Comparison of ENCODE assay signal across 1 cellular context in the genomic region with DNA sequence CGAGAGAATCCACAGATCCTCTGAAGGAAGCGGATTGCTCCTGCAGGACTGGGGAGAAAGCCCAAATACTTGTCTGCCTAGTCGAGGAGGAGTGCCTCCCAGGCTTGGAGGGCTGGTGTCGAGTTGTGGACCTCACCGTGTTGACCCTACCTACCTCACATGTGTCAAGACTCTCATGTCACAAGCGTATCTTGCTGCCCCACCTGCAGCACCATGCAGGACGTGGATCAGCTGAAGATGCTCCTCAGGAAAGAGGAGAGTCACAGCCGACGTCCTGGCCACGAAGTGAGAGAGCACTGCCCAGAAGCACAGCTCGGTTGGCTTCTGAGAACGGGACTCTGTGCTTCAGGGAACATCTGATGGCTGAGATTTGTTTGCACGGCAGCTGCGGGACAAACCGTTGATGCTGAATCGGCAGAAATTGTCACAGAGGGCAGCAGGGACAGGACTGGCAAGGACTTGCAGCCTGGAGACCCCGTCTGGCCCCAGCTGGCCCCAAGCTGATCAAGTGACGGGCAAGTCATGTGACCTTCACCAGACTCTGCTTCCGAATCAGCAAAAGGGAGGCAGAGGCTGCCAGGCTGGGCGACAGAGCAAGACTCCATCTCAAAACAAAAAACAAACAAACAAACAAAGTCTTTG.
A peak's percentile ranks its signal among the peaks of the same experiment; 100 is the strongest.
TF ChIP-seq lines count a peak whose summit lies in the region.

No MANE protein-coding gene starts in this region.

TF ChIP-seq in WTC11, 78 proteins besides CTCF, POLR2A, EP300 and RAD21:
- TF ChIP-seq, protein P1, sequence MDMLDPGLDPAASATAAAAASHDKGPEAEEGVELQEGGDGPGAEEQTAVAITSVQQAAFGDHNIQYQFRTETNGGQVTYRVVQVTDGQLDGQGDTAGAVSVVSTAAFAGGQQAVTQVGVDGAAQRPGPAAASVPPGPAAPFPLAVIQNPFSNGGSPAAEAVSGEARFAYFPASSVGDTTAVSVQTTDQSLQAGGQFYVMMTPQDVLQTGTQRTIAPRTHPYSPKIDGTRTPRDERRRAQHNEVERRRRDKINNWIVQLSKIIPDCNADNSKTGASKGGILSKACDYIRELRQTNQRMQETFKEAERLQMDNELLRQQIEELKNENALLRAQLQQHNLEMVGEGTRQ (CRISPR knock-in tag; IDR thresholded peaks at IDR 0.05), result peak; percentile 59; the same call in 1 of the 2 replicates
- TF ChIP-seq TCF7 (CRISPR knock-in tag; IDR thresholded peaks at IDR 0.05; ENCODE audit: low read depth) (no peak), ZNF232 (CRISPR knock-in tag; IDR thresholded peaks at IDR 0.05) (no peak), GTF2I (CRISPR knock-in tag; conservative IDR thresholded peaks at IDR 0.05) (no peak)
